In genomic region chr19:17097593-17098126, GRCh38 we compare ENCODE assay signal across 8 cellular contexts. TPM values are rescaled to one million over a fixed set of nuclear protein-coding genes. Genes with fewer than 3 reads are reported as not detected.
A peak's percentile ranks its signal among the peaks of the same experiment; 100 is the strongest.
DNase-seq lines count a peak whose midpoint lies in the region; ATAC-seq and TF ChIP-seq lines count a peak whose summit lies in the region.
"Had no signal": no experiment of that assay in that cellular context is flagged by ENCODE, and none has a peak within 500 bp of the region (broad histone marks: within the 10 kb centered on the region; RNA-seq: fewer than 3 reads in every experiment).

No MANE protein-coding gene starts in this region.

- no peaks in the 10 kb centered on the region for H3K27me3 ChIP-seq in HUES48 (ENCODE audit: control insufficient read depth, insufficient read depth, low read length)
- no peaks in the 10 kb centered on the region for H3K27me3 ChIP-seq in adipocyte (replicated peaks; ENCODE audit: control insufficient read depth, insufficient read depth, low read length)
- H3K27me3 ChIP-seq in thoracic aorta (replicated peaks; ENCODE audit: insufficient read depth), result no peaks in the 10 kb centered on the region

- H3K27ac ChIP-seq in HUES48 (ENCODE audit: low read depth, low read length) (peak overlapping the region; percentile 14), thoracic aorta (peak overlapping the region; percentile 73 to 91)

- DNase-seq in adipocyte (ENCODE audit: low read depth) (peak; percentile 70), kidney tubule cell (ENCODE audit: low spot score) (peak; percentile 47), thoracic aorta (ENCODE audit: low spot score) (no peak), nucleus accumbens (lab: John Stamatoyannopoulos, UW) (no peak), NCI-H69 (lab: John Stamatoyannopoulos, UW) (no peak)
- DNase-seq: central memory CD4-positive, alpha-beta T cell had no signal

- TF ChIP-seq CTCF in thoracic aorta (IDR thresholded peaks at IDR 0.05), result no peak

- H3K4me1 ChIP-seq in HUES48 (ENCODE audit: control insufficient read depth, insufficient read depth, low read length), result no peaks in the 10 kb centered on the region
- peaks cover 39% of the 10 kb centered on the region for H3K4me1 ChIP-seq in adipocyte (ENCODE audit: control insufficient read depth, insufficient read depth, low read length)
- peaks cover 22 to 63% of the 10 kb centered on the region in 2 donors for H3K4me1 ChIP-seq in thoracic aorta (ENCODE audit: control insufficient read depth in 1 of 2, low read depth in 2 of 2)

- H3K4me3 ChIP-seq in HUES48 (ENCODE audit: low read depth, low read length), result no peak overlapping the region
- H3K4me3 ChIP-seq in adipocyte (ENCODE audit: low read length), result peak overlapping the region; percentile 8
- no peak overlapping the region for H3K4me3 ChIP-seq in thoracic aorta

- H3K36me3 ChIP-seq in HUES48 (ENCODE audit: control insufficient read depth, insufficient read depth, low read length) (peaks cover 11% of the 10 kb centered on the region), adipocyte (ENCODE audit: control insufficient read depth, insufficient read depth, low read length, severe bottlenecking) (peaks cover 11% of the 10 kb centered on the region), thoracic aorta (peaks cover 11% of the 10 kb centered on the region)

- no peak overlapping the region for H3K9ac ChIP-seq in HUES48 (ENCODE audit: low read depth, low read length)
- H3K9ac ChIP-seq in adipocyte (ENCODE audit: low read length), result peak overlapping the region; percentile 69

- ATAC-seq in thoracic aorta (ENCODE audit: insufficient number of reproducible peaks, low FRiP score, low read depth) (no peak), GM18520 (IDR thresholded peaks at IDR 0.05; ENCODE audit: unreplicated experiment) (no peak)

- H3K9me3 ChIP-seq in HUES48 (ENCODE audit: control insufficient read depth, insufficient read depth, low read length), result 0 out of 2 replicates have a peak, but pooled peaks cover 4% of the 10 kb centered on the region
- H3K9me3 ChIP-seq in adipocyte (ENCODE audit: control insufficient read depth, low read length), result no peaks in the 10 kb centered on the region
- H3K9me3 ChIP-seq in thoracic aorta, result no peaks in the 10 kb centered on the region

RNA-seq across cellular contexts. Expression of gene MYO9B, which starts 22.1 kb away (rescaled TPM):
- 100 to 1,000 TPM; 229 to 257 TPM for total RNA-seq in thoracic aorta

RNA-seq across cellular contexts. Expression of gene HAUS8, which starts 22.4 kb away (rescaled TPM):
- total RNA-seq in thoracic aorta, result 10 to 100 TPM in 1 of 2 donors, 1 to 10 TPM in 1; 2.2 to 11.3 TPM

Comparison
In these comparisons a context has a peak if more than half of its experiments do, and no peak if none do; other contexts are left out.
1. DNase-seq: peak in adipocyte (single experiment) and kidney tubule cell (single experiment); none in thoracic aorta (single experiment), nucleus accumbens (0 of 56) and NCI-H69 (single experiment).